ENCODE assay signal across 1 cellular context in genomic region chr3:136943396-136943795, GRCh38.
TF ChIP-seq lines count a peak whose summit lies in the region.

No MANE protein-coding gene starts in this region.

TF ChIP-seq in HCT116, 20 proteins besides CTCF, POLR2A, EP300 and RAD21 (continued from another document):
- no peak for TF ChIP-seq REST (IDR thresholded peaks at IDR 0.05; ENCODE audit: low read depth)
- no peak for TF ChIP-seq ATF3 (IDR thresholded peaks at IDR 0.05)
- no peak for TF ChIP-seq TCF7L2 (IDR thresholded peaks at IDR 0.05; ENCODE audit: borderline replicate concordance, extremely low read depth, insufficient read depth, insufficient read length)
- TF ChIP-seq EGR1 (IDR thresholded peaks at IDR 0.05; ENCODE audit: low read depth), result no peak
- no peak for TF ChIP-seq SIN3A (IDR thresholded peaks at IDR 0.05; ENCODE audit: low read depth)
- no peak for TF ChIP-seq JUND (IDR thresholded peaks at IDR 0.05)
- no peak for TF ChIP-seq CEBPB (IDR thresholded peaks at IDR 0.05; ENCODE audit: low read depth)
- TF ChIP-seq SRF (IDR thresholded peaks at IDR 0.05; ENCODE audit: low read depth), result no peak
- no peak for TF ChIP-seq FOSL1 (IDR thresholded peaks at IDR 0.05; ENCODE audit: low read depth)
